In the genomic region with DNA sequence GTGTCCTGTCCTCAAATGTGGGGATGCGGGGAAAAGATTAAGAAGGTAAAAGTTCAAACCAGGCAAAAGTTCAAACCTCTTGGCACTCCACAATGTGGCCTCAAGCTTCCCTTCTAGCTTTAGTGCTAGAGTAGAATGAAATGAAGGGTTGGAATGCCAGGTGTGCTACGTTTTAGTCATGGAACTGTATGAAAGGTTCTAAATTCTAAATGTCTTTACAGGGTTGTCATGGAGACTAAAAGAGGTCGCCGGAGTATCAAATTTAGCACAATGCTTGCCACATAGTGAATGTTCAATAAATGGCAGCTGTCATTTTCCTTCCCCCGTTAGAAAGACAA, we compare ENCODE assay signal across 1 cellular context.
TF ChIP-seq lines count a peak whose summit lies in the region.

No MANE protein-coding gene starts in this region.

TF ChIP-seq in GM23338, 12 proteins besides CTCF, POLR2A, EP300 and RAD21 (continued from another document):
- TF ChIP-seq POLR2AphosphoS5 (IDR thresholded peaks at IDR 0.05; ENCODE audit: low read depth) (no peak), CREB1 (CRISPR knock-in tag; IDR thresholded peaks at IDR 0.05; ENCODE audit: low read depth) (no peak), STAT1 (IDR thresholded peaks at IDR 0.05; ENCODE audit: unreplicated experiment) (no peak), ETS1 (IDR thresholded peaks at IDR 0.05) (no peak), NANOG (IDR thresholded peaks at IDR 0.05; ENCODE audit: borderline replicate concordance) (no peak), ZNF331 (CRISPR knock-in tag; IDR thresholded peaks at IDR 0.05; ENCODE audit: low read depth) (no peak), ZNF114 (CRISPR knock-in tag; IDR thresholded peaks at IDR 0.05) (no peak), EZH2 (IDR thresholded peaks at IDR 0.05; ENCODE audit: low read depth, unreplicated experiment) (no peak), EZH2phosphoT487 (IDR thresholded peaks at IDR 0.05; ENCODE audit: unreplicated experiment) (no peak)
- TF ChIP-seq, protein P1, sequence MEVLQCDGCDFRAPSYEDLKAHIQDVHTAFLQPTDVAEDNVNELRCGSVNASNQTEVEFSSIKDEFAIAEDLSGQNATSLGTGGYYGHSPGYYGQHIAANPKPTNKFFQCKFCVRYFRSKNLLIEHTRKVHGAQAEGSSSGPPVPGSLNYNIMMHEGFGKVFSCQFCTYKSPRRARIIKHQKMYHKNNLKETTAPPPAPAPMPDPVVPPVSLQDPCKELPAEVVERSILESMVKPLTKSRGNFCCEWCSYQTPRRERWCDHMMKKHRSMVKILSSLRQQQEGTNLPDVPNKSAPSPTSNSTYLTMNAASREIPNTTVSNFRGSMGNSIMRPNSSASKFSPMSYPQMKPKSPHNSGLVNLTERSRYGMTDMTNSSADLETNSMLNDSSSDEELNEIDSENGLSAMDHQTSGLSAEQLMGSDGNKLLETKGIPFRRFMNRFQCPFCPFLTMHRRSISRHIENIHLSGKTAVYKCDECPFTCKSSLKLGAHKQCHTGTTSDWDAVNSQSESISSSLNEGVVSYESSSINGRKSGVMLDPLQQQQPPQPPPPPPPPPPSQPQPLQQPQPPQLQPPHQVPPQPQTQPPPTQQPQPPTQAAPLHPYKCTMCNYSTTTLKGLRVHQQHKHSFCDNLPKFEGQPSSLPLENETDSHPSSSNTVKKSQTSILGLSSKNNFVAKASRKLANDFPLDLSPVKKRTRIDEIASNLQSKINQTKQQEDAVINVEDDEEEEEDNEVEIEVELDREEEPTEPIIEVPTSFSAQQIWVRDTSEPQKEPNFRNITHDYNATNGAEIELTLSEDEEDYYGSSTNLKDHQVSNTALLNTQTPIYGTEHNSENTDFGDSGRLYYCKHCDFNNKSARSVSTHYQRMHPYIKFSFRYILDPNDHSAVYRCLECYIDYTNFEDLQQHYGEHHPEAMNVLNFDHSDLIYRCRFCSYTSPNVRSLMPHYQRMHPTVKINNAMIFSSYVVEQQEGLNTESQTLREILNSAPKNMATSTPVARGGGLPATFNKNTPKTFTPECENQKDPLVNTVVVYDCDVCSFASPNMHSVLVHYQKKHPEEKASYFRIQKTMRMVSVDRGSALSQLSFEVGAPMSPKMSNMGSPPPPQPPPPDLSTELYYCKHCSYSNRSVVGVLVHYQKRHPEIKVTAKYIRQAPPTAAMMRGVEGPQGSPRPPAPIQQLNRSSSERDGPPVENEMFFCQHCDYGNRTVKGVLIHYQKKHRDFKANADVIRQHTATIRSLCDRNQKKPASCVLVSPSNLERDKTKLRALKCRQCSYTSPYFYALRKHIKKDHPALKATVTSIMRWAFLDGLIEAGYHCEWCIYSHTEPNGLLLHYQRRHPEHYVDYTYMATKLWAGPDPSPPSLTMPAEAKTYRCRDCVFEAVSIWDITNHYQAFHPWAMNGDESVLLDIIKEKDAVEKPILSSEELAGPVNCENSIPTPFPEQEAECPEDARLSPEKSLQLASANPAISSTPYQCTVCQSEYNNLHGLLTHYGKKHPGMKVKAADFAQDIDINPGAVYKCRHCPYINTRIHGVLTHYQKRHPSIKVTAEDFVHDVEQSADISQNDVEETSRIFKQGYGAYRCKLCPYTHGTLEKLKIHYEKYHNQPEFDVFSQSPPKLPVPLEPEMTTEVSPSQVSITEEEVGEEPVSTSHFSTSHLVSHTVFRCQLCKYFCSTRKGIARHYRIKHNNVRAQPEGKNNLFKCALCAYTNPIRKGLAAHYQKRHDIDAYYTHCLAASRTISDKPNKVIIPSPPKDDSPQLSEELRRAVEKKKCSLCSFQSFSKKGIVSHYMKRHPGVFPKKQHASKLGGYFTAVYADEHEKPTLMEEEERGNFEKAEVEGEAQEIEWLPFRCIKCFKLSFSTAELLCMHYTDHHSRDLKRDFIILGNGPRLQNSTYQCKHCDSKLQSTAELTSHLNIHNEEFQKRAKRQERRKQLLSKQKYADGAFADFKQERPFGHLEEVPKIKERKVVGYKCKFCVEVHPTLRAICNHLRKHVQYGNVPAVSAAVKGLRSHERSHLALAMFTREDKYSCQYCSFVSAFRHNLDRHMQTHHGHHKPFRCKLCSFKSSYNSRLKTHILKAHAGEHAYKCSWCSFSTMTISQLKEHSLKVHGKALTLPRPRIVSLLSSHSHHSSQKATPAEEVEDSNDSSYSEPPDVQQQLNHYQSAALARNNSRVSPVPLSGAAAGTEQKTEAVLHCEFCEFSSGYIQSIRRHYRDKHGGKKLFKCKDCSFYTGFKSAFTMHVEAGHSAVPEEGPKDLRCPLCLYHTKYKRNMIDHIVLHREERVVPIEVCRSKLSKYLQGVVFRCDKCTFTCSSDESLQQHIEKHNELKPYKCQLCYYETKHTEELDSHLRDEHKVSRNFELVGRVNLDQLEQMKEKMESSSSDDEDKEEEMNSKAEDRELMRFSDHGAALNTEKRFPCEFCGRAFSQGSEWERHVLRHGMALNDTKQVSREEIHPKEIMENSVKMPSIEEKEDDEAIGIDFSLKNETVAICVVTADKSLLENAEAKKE (CRISPR knock-in tag; IDR thresholded peaks at IDR 0.05) = no peak
